In genomic region chr1:212684511-212685090, GRCh38 we compare ENCODE assay signal across 18 cellular contexts. TPM values are rescaled to one million over a fixed set of nuclear protein-coding genes. Genes with fewer than 3 reads are reported as not detected.
DNase-seq lines count a peak whose midpoint lies in the region; ATAC-seq and TF ChIP-seq lines count a peak whose summit lies in the region.
"Had no signal": no experiment of that assay in that cellular context is flagged by ENCODE, and none has a peak within 500 bp of the region (broad histone marks: within the 10 kb centered on the region; RNA-seq: fewer than 3 reads in every experiment).

No MANE protein-coding gene starts in this region.

- no peak overlapping the region for H3K4me3 Mint-ChIP-seq in natural killer cell treated with Interleukin-12 subunit alpha and Interleukin-12 subunit beta and Interleukin-15 and Interleukin-18, amount 100 ng/mL, for 72 hours
- H3K4me3 Mint-ChIP-seq in natural killer cell (no peak overlapping the region), Caco-2 (ENCODE audit: unreplicated experiment) (no peak overlapping the region)
- H3K4me3 Mint-ChIP-seq in activated CD8-positive, alpha-beta T cell treated with anti-CD3 and anti-CD28 coated beads, Interleukin-2, amount 10 ng/mL, durations not matched to agents 7 days and 5 days = no peak overlapping the region
- H3K4me3 Mint-ChIP-seq: HFFc6 had no signal

- H3K9me3 Mint-ChIP-seq in natural killer cell treated with Interleukin-12 subunit alpha and Interleukin-12 subunit beta and Interleukin-15 and Interleukin-18, amount 100 ng/mL, for 72 hours = peaks cover 3% of the 10 kb centered on the region
- H3K9me3 Mint-ChIP-seq in natural killer cell (no peaks in the 10 kb centered on the region), Caco-2 (ENCODE audit: unreplicated experiment) (no peaks in the 10 kb centered on the region)
- H3K9me3 Mint-ChIP-seq in activated CD8-positive, alpha-beta T cell treated with anti-CD3 and anti-CD28 coated beads, Interleukin-2, amount 10 ng/mL, durations not matched to agents 7 days and 5 days (ENCODE audit: insufficient read depth) = no peaks in the 10 kb centered on the region
- H3K9me3 Mint-ChIP-seq: HFFc6 had no signal

- peak overlapping the region; percentile 41 for H3K14ac ChIP-seq in neuronal stem cell (ENCODE audit: low read length)

- H3K36me3 Mint-ChIP-seq in natural killer cell treated with Interleukin-12 subunit alpha and Interleukin-12 subunit beta and Interleukin-15 and Interleukin-18, amount 100 ng/mL, for 72 hours = peaks cover 24% of the 10 kb centered on the region
- H3K36me3 Mint-ChIP-seq in natural killer cell (no peaks in the 10 kb centered on the region), Caco-2 (ENCODE audit: insufficient read depth, unreplicated experiment) (no peaks in the 10 kb centered on the region)
- peaks cover 32% of the 10 kb centered on the region for H3K36me3 Mint-ChIP-seq in activated CD8-positive, alpha-beta T cell treated with anti-CD3 and anti-CD28 coated beads, Interleukin-2, amount 10 ng/mL, durations not matched to agents 7 days and 5 days (ENCODE audit: low read depth)

- no peak overlapping the region for H3K4ac ChIP-seq in neuronal stem cell (ENCODE audit: low read length)

- WGBS in neuronal stem cell (ENCODE audit: extremely low coverage in 2 of 2, insufficient read length in 2 of 2, insufficient replicate concordance in 1 of 2), 2 donors = no CpG with 5 or more reads among the region's 11 CpGs

- CTCF ChIA-PET in activated CD8-positive, alpha-beta T cell treated with anti-CD3 and anti-CD28 coated beads, Interleukin-2, amount 10 ng/mL, durations not matched to agents 7 days and 5 days (lab: Charles Lee) = interaction anchor here (1.0 to 1.9 kb wide), 5 partner anchors 14 to 207 kb away, joined by 4 to 11 read pairs (median 5); partner anchors contain the start of gene BATF3
- CTCF ChIA-PET in Caco-2 (lab: Charles Lee) = no interaction called here

- H3K36me3 ChIP-seq in neuronal stem cell (replicated peaks in 1 of 2; ENCODE audit: control insufficient read depth in 2 of 2, insufficient read depth in 2 of 2, low read length in 2 of 2) = no peaks in the 10 kb centered on the region
- H3K36me3 ChIP-seq in Caco-2 (ENCODE audit: control insufficient read depth, insufficient read depth, low read length) = no peaks in the 10 kb centered on the region
- H3K36me3 ChIP-seq: SJCRH30 had no signal

- TF ChIP-seq CTCF in natural killer cell (IDR thresholded peaks at IDR 0.05) (no peak), Caco-2 (IDR thresholded peaks at IDR 0.05; ENCODE audit: insufficient read depth in 1 of 2, low read depth in 1 of 2, low read length in 1 of 2, severe bottlenecking in 1 of 2, unreplicated experiment in 1 of 2) (no peak)

- DNase-seq in natural killer cell treated with Interleukin-12 subunit alpha and Interleukin-12 subunit beta and Interleukin-15 and Interleukin-18, amount 100 ng/mL, for 72 hours (ENCODE audit: low spot score) = no peak
- DNase-seq in natural killer cell (no peak), neuronal stem cell (ENCODE audit: low spot score) (no peak), GDM1 (lab: John Stamatoyannopoulos, UW) (no peak), Caco-2 (no peak)
- peak; percentile 17 for DNase-seq in activated CD8-positive, alpha-beta T cell treated with anti-CD3 and anti-CD28 coated beads, Interleukin-2, amount 10 ng/mL, durations not matched to agents 7 days and 5 days
- DNase-seq in stimulated activated CD4-positive, alpha-beta T cell treated with anti-CD3 and anti-CD28 coated beads, Interleukin-4, amount 100 ng/mL, for 24 hours = no peak
- DNase-seq: C1 segment of cervical spinal cord, DMS 273 treated with DMSO at 0.1 percent for 48 hours, HFFc6, KG1, NCI-H146, NCI-H2081, NCI-H510A, NCI-H774, PC-9, SJCRH30 had no signal

- H4K8ac ChIP-seq in neuronal stem cell (ENCODE audit: low read depth, low read length) = no peak overlapping the region

- peaks cover 52 to 60% of the 10 kb centered on the region in 2 donors for H3K4me1 Mint-ChIP-seq in natural killer cell treated with Interleukin-12 subunit alpha and Interleukin-12 subunit beta and Interleukin-15 and Interleukin-18, amount 100 ng/mL, for 72 hours (ENCODE audit: low read depth in 2 of 2)
- H3K4me1 Mint-ChIP-seq in natural killer cell = peaks cover 37 to 43% of the 10 kb centered on the region in 2 donors
- peaks cover 73% of the 10 kb centered on the region for H3K4me1 Mint-ChIP-seq in activated CD8-positive, alpha-beta T cell treated with anti-CD3 and anti-CD28 coated beads, Interleukin-2, amount 10 ng/mL, durations not matched to agents 7 days and 5 days (ENCODE audit: low read depth)
- H3K4me1 Mint-ChIP-seq in Caco-2 (ENCODE audit: low read depth, unreplicated experiment) = peaks cover 15% of the 10 kb centered on the region

- H4K91ac ChIP-seq in neuronal stem cell (ENCODE audit: low read depth, low read length, poor library complexity) = no peak overlapping the region

- H2BK15ac ChIP-seq in neuronal stem cell (ENCODE audit: low read length) = no peak overlapping the region

- no peaks in the 10 kb centered on the region for H3K79me1 ChIP-seq in neuronal stem cell (ENCODE audit: low read depth, low read length)

- no peak overlapping the region for H3K9ac ChIP-seq in neuronal stem cell (ENCODE audit: low read depth, low read length, poor library complexity)

- no peak overlapping the region for H2BK12ac ChIP-seq in neuronal stem cell (ENCODE audit: low read length)

- H3K27me3 Mint-ChIP-seq in natural killer cell treated with Interleukin-12 subunit alpha and Interleukin-12 subunit beta and Interleukin-15 and Interleukin-18, amount 100 ng/mL, for 72 hours = peaks cover 16 to 40% of the 10 kb centered on the region in 2 donors
- H3K27me3 Mint-ChIP-seq in natural killer cell (ENCODE audit: low read depth in 2 of 2) (peaks cover 35 to 43% of the 10 kb centered on the region in 2 donors), Caco-2 (ENCODE audit: insufficient read depth, unreplicated experiment) (peaks cover 17% of the 10 kb centered on the region)
- no peaks in the 10 kb centered on the region for H3K27me3 Mint-ChIP-seq in activated CD8-positive, alpha-beta T cell treated with anti-CD3 and anti-CD28 coated beads, Interleukin-2, amount 10 ng/mL, durations not matched to agents 7 days and 5 days (ENCODE audit: low read depth)

- H3K27me3 ChIP-seq in neuronal stem cell (ENCODE audit: control insufficient read depth in 3 of 3, insufficient read depth in 3 of 3, low read depth in 1 of 3, low read length in 3 of 3) = no peaks in the 10 kb centered on the region
- H3K27me3 ChIP-seq in Caco-2 (replicated peaks; ENCODE audit: control insufficient read depth, insufficient read depth, low read length) = peaks cover 2% of the 10 kb centered on the region
- H3K27me3 ChIP-seq: SJCRH30 had no signal

- no peak overlapping the region for H2BK120ac ChIP-seq in neuronal stem cell (ENCODE audit: low read depth, low read length)

- H2AFZ ChIP-seq in neuronal stem cell (ENCODE audit: low read length) = no peak overlapping the region
- H2AFZ ChIP-seq: PC-9 had no signal

- no peak overlapping the region for H2BK5ac ChIP-seq in neuronal stem cell (ENCODE audit: low read length)

- POLR2A ChIA-PET in activated CD8-positive, alpha-beta T cell treated with anti-CD3 and anti-CD28 coated beads, Interleukin-2, amount 10 ng/mL, durations not matched to agents 7 days and 5 days (lab: Charles Lee) = interaction anchor here (1.1 to 1.5 kb wide), 3 partner anchors 8 to 107 kb away, joined by 3 to 4 read pairs (median 3); partner anchors contain the start of gene NSL1
- POLR2A ChIA-PET in Caco-2 (lab: Charles Lee) = no interaction called here

- H3K18ac ChIP-seq in neuronal stem cell (ENCODE audit: low read length) = no peak overlapping the region

- H3K4me3 ChIP-seq in neuronal stem cell (ENCODE audit: low read length in 2 of 2) = peak overlapping the region in 1 of 2 donors; percentile 37
- no peak overlapping the region for H3K4me3 ChIP-seq in Caco-2 (ENCODE audit: low read depth, low read length)
- H3K4me3 ChIP-seq: A549, PC-9, SJCRH30 had no signal

- no peak for ATAC-seq in natural killer cell treated with Interleukin-12 subunit alpha and Interleukin-12 subunit beta and Interleukin-15 and Interleukin-18, amount 100 ng/mL, for 72 hours
- no peak for ATAC-seq in natural killer cell
- no peak for ATAC-seq in activated CD8-positive, alpha-beta T cell treated with anti-CD3 and anti-CD28 coated beads, Interleukin-2, amount 10 ng/mL, durations not matched to agents 7 days and 5 days
- ATAC-seq: A549 had no signal

- H3K27ac Mint-ChIP-seq in natural killer cell treated with Interleukin-12 subunit alpha and Interleukin-12 subunit beta and Interleukin-15 and Interleukin-18, amount 100 ng/mL, for 72 hours = peak overlapping the region; percentile 89 to 97
- H3K27ac Mint-ChIP-seq in natural killer cell (peak overlapping the region in 1 of 2 donors; percentile 84), Caco-2 (ENCODE audit: unreplicated experiment) (no peak overlapping the region)
- peak overlapping the region; percentile 94 for H3K27ac Mint-ChIP-seq in activated CD8-positive, alpha-beta T cell treated with anti-CD3 and anti-CD28 coated beads, Interleukin-2, amount 10 ng/mL, durations not matched to agents 7 days and 5 days
- H3K27ac Mint-ChIP-seq: HFFc6 had no signal

- no TSS peak for BruUV-seq in Caco-2 (replicated peaks; lab: Mats Ljungman, UMichigan)

- intact Hi-C loops in natural killer cell (cut with micrococcal nuclease) (no loop called here), Caco-2 (cut with micrococcal nuclease; ENCODE audit: unreplicated experiment) (no loop called here)

- H3K27ac ChIP-seq in neuronal stem cell (replicated peaks; ENCODE audit: low read length) = no peak overlapping the region
- H3K27ac ChIP-seq: A549, PC-9, SJCRH30 had no signal

- H3K4me2 ChIP-seq in neuronal stem cell (ENCODE audit: insufficient read depth, low read length, poor library complexity, severe bottlenecking) = no peak overlapping the region
- H3K4me2 ChIP-seq: A549, PC-9 had no signal

- H3K9me3 ChIP-seq in neuronal stem cell (replicated peaks in 1 of 2; ENCODE audit: control insufficient read depth in 2 of 2, insufficient read depth in 1 of 2, low read depth in 1 of 2, low read length in 2 of 2) (no peaks in the 10 kb centered on the region), Caco-2 (no peaks in the 10 kb centered on the region)
- H3K9me3 ChIP-seq: A549, SJCRH30 had no signal

- no peak overlapping the region for H2AK5ac ChIP-seq in neuronal stem cell (ENCODE audit: low read depth, low read length)

- H3K4me1 ChIP-seq in neuronal stem cell (ENCODE audit: control insufficient read depth in 2 of 2, insufficient read depth in 1 of 2, low read depth in 1 of 2, low read length in 2 of 2) (peaks cover 0 to 8% of the 10 kb centered on the region in 2 donors), Caco-2 (no peaks in the 10 kb centered on the region)
- H3K4me1 ChIP-seq: SJCRH30 had no signal

- H3K23ac ChIP-seq in neuronal stem cell (ENCODE audit: low read depth, low read length, poor library complexity) = peak overlapping the region; percentile 13

RNA-seq across cellular contexts. Expression of gene BATF3, which starts 15.0 kb away (rescaled TPM):
- total RNA-seq in natural killer cell treated with Interleukin-12 subunit alpha and Interleukin-12 subunit beta and Interleukin-15 and Interleukin-18, amount 100 ng/mL, for 72 hours = 100 to 1,000 TPM in 1 of 2 donors, 10 to 100 TPM in 1; 46.6 to 137 TPM
- total RNA-seq in natural killer cell (1 to 10 TPM in 2 of 3 donors, under 1 TPM in 1; 0.25 to 3.6 (median 1.2) TPM), Caco-2 (2022) (0.23 and 0.42 TPM in 2 replicates)
- total RNA-seq in activated CD8-positive, alpha-beta T cell treated with anti-CD3 and anti-CD28 coated beads, Interleukin-2, amount 10 ng/mL, durations not matched to agents 7 days and 5 days = 10 to 100 TPM; 31.3 to 32.6 TPM
- polyA plus RNA-seq in neuronal stem cell (2013, experiment 1 of 2) = 1.5 TPM
- polyA plus RNA-seq in neuronal stem cell (2013, experiment 2 of 2) = 1.4 TPM

Comparison
In these comparisons a context has a peak if more than half of its experiments do, and no peak if none do; other contexts are left out.
1. RNA of gene BATF3, which starts 15.0 kb away (total RNA-seq): 46.6 to 137 TPM in natural killer cell treated with Interleukin-12 subunit alpha and Interleukin-12 subunit beta and Interleukin-15 and Interleukin-18, amount 100 ng/mL, for 72 hours and 31.3 to 32.6 TPM in activated CD8-positive, alpha-beta T cell treated with anti-CD3 and anti-CD28 coated beads, Interleukin-2, amount 10 ng/mL, durations not matched to agents 7 days and 5 days; 0.25 to 3.6 TPM in natural killer cell and 0.23 to 0.42 TPM in Caco-2; every median in the first group is over 4 times any median in the second.